Comparison of ENCODE assay signal across 8 cellular contexts in the genomic region with DNA sequence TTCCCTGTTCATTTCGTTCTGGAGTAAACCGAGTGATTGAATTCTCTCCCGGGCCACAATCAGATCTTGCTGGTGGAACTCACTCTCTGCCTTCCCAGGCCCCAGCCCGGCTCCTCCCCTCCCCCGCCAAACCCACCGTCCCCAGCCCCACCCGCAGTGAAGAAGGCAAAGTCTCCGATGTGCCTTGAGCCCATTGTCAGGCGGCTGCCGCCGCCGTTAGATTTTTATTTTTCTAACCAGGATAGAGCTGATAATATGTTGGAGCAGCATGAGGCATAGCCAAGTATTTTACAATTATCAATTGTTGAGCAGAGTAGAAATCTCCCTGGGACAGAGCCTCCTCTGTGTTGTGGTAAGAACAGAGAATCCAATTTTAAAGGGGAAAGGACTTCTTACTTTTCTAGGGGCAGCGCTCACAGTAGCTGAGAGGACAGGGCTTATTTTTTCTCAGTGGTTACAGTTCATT. TPM values are rescaled to one million over a fixed set of nuclear protein-coding genes. Genes with fewer than 3 reads are reported as not detected.
DNase-seq lines count a peak whose midpoint lies in the region; TF ChIP-seq lines count a peak whose summit lies in the region.

No MANE protein-coding gene starts in this region.

- peaks cover 10% of the 10 kb centered on the region; the same call in 1 of the 2 replicates for H3F3A ChIP-seq in PC-9 (ENCODE audit: insufficient read depth, low read depth)

- DNase-seq in NCI-H748 (lab: John Stamatoyannopoulos, UW; ENCODE audit: unreplicated experiment) = peak; percentile 31
- no peak for DNase-seq in NCI-H748 treated with DMSO at 0.1 percent for 48 hours (lab: John Stamatoyannopoulos, UW)
- DNase-seq in PC-9 = no peak
- no peak for DNase-seq in choroid plexus epithelial cell (ENCODE audit: low read depth)
- DNase-seq in mesendoderm = peak; percentile 55
- DNase-seq in tibial artery = no peak
- DNase-seq in NCI-H446 (lab: John Stamatoyannopoulos, UW) = no peak
- no peak for DNase-seq in DMS79 treated with DMSO at 0.1 percent for 48 hours (lab: John Stamatoyannopoulos, UW)

- peak overlapping the region; percentile 99 for H3K9ac ChIP-seq in mesendoderm (ENCODE audit: low read length)

- no peak overlapping the region for H4K8ac ChIP-seq in mesendoderm (ENCODE audit: low read depth, low read length)

- H3K36me3 ChIP-seq in PC-9 (ENCODE audit: low read depth) = peaks cover 41% of the 10 kb centered on the region
- peaks cover under 1% of the 10 kb centered on the region for H3K36me3 ChIP-seq in mesendoderm (ENCODE audit: control insufficient read depth, insufficient read depth, low read length)
- no peaks in the 10 kb centered on the region for H3K36me3 ChIP-seq in tibial artery

- intact Hi-C loops in PC-9 (cut with micrococcal nuclease; ENCODE audit: unreplicated experiment) (loop anchor here (5.0 kb wide), 3 partner anchors 36 to 1121 kb away; partner anchors contain the start of gene VPS13A), tibial artery (cut with DNase I; ENCODE audit: low total_unique reads) (no loop called here)

- H3K4ac ChIP-seq in mesendoderm (ENCODE audit: low read depth, low read length) = peak overlapping the region; percentile 97

- CTCF ChIA-PET in PC-9 (lab: Charles Lee) = interaction anchor here (0.7 kb wide), 1 partner anchor 17 kb away, joined by 4 read pairs; no protein-coding TSS in a partner anchor

- POLR2A ChIA-PET in PC-9 (lab: Charles Lee; ENCODE audit: unreplicated experiment) = no interaction called here

- H3K27me3 ChIP-seq in PC-9 (ENCODE audit: insufficient read depth, low read depth) (no peaks in the 10 kb centered on the region), mesendoderm (ENCODE audit: insufficient read depth, low read length, poor library complexity) (no peaks in the 10 kb centered on the region), tibial artery (no peaks in the 10 kb centered on the region)

- H3K27ac ChIP-seq in PC-9 (no peak overlapping the region), mesendoderm (ENCODE audit: low read depth, low read length) (peak overlapping the region; percentile 46), tibial artery (no peak overlapping the region)

- H3K4me2 ChIP-seq in PC-9 (peak overlapping the region; percentile 100), mesendoderm (ENCODE audit: low read length) (peak overlapping the region; percentile 64)

- no peak overlapping the region for H2AK5ac ChIP-seq in mesendoderm (ENCODE audit: low read length)

- WGBS in mesendoderm (ENCODE audit: extremely low coverage, insufficient coverage, low lambda C conversion rate) = no CpG with 5 or more reads among the region's 13 CpGs

- H3K18ac ChIP-seq in mesendoderm (ENCODE audit: low read length) = peak overlapping the region; percentile 66

- no peaks in the 10 kb centered on the region for H3K9me3 ChIP-seq in PC-9 (ENCODE audit: insufficient read depth, low read depth)
- no peaks in the 10 kb centered on the region for H3K9me3 ChIP-seq in tibial artery

- peak overlapping the region; percentile 63 for H3K4me3 ChIP-seq in PC-9
- H3K4me3 ChIP-seq in choroid plexus epithelial cell (ENCODE audit: low read depth, low read length) = peak overlapping the region; percentile 91
- H3K4me3 ChIP-seq in mesendoderm (ENCODE audit: low read length) = peak overlapping the region; percentile 99
- H3K4me3 ChIP-seq in tibial artery = peak overlapping the region; percentile 57 to 69

- H3K23ac ChIP-seq in mesendoderm (ENCODE audit: low read length) = peak overlapping the region; percentile 53

- H3K79me2 ChIP-seq in PC-9 (ENCODE audit: low read depth) = peaks cover 59% of the 10 kb centered on the region
- peaks cover 33% of the 10 kb centered on the region for H3K79me2 ChIP-seq in mesendoderm (ENCODE audit: control insufficient read depth, insufficient read depth, low read length)

- BruUV-seq in PC-9 (replicated peaks; lab: Mats Ljungman, UMichigan) = no TSS peak

- peak overlapping the region; percentile 100 for H3K56ac ChIP-seq in mesendoderm (ENCODE audit: low read length)

- peaks cover 22% of the 10 kb centered on the region for H3K4me1 ChIP-seq in PC-9 (replicated peaks; ENCODE audit: insufficient read depth)
- H3K4me1 ChIP-seq in mesendoderm (ENCODE audit: control insufficient read depth, low read depth, low read length) = peaks cover 9% of the 10 kb centered on the region
- H3K4me1 ChIP-seq in tibial artery = peaks cover 0 to 25% (median 15%) of the 10 kb centered on the region in 4 donors

- TF ChIP-seq CTCF in PC-9 (conservative IDR thresholded peaks at IDR 0.05) (no peak), choroid plexus epithelial cell (conservative IDR thresholded peaks at IDR 0.05; ENCODE audit: low read depth, low read length) (no peak), tibial artery (IDR thresholded peaks at IDR 0.05) (no peak)

- H2BK5ac ChIP-seq in mesendoderm (ENCODE audit: low read length) = no peak overlapping the region

- no peak overlapping the region for H2BK15ac ChIP-seq in mesendoderm (replicated peaks; ENCODE audit: low read depth)

- peaks cover 2% of the 10 kb centered on the region for H3K79me1 ChIP-seq in mesendoderm (ENCODE audit: low read length)

- no peak overlapping the region for H2BK120ac ChIP-seq in mesendoderm (ENCODE audit: low read depth, low read length)

- no peak overlapping the region for H2AFZ ChIP-seq in PC-9

- peaks cover 50% of the 10 kb centered on the region for H4K20me1 ChIP-seq in PC-9 (ENCODE audit: insufficient read depth)

- H3K9me2 ChIP-seq in PC-9 (ENCODE audit: insufficient read depth) = no peaks in the 10 kb centered on the region

- no peak overlapping the region for H4K5ac ChIP-seq in mesendoderm (ENCODE audit: low read length)

RNA-seq across cellular contexts. Expression of gene PSAT1, which starts 1.2 kb away (rescaled TPM):
- 238 and 315 TPM in 2 replicates for total RNA-seq in PC-9 (2021)
- 261 TPM for polyA plus RNA-seq in mesendoderm (2013, experiment 1 of 2)
- 266 TPM for polyA plus RNA-seq in mesendoderm (2013, experiment 2 of 2)

Comparison
In these comparisons a context has a peak if more than half of its experiments do, and no peak if none do; other contexts are left out.
1. DNase-seq: peak in NCI-H748 (single experiment) and mesendoderm (single experiment); none in NCI-H748 treated with DMSO at 0.1 percent for 48 hours (single experiment), PC-9 (0 of 2), choroid plexus epithelial cell (single experiment), tibial artery (0 of 2), NCI-H446 (0 of 2) and DMS79 treated with DMSO at 0.1 percent for 48 hours (single experiment).
2. Peak in every context shown above with its lines, with median percentiles within 50 percentile points of each other: H3K4me3 ChIP-seq.